In the genomic region with DNA sequence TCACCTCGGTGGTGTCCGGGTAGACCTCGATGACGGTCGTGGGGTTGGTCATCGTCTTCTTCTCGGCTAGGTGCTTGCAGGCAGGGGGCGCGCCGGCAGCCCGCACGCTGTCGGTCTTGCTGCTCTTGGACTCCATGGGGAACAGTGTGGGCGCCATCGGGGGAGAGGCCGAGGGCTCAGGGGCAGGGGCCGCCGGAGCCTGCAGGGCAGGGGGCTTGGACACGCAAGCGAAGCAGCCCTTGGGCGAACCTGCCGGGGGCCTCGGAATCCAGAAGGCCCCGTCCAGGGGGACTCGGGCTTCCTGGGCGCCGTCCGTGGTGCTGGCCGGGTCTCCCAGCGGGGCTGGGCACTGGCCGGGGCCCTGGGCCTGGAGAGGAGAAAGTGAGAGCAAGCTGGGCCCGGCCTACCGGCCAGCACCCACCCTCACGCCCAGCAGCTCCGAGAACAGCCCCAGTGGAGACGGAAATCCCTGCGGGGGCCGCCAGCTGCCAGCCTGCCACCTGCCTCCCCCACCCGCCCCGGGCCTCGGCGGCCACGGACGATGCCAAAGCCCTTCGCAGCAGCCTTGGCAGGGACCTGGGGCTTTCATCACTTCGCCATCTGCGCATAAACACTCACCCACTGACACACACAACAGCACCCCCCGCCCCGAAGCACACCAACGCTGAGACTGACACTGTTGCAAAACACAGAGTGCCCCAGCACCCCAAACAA, we compare ENCODE assay signal across 12 cellular contexts. TPM values are rescaled to one million over a fixed set of nuclear protein-coding genes. Genes with fewer than 3 reads are reported as not detected.
DNase-seq lines count a peak whose midpoint lies in the region; ATAC-seq and TF ChIP-seq lines count a peak whose summit lies in the region.
"Had no signal": no experiment of that assay in that cellular context is flagged by ENCODE, and none has a peak within 500 bp of the region (broad histone marks: within the 10 kb centered on the region; RNA-seq: fewer than 3 reads in every experiment).

No MANE protein-coding gene starts in this region.

- H3K36me3 ChIP-seq in iPS-18a (ENCODE audit: control insufficient read depth, low read depth, low read length) (no peaks in the 10 kb centered on the region), skeletal muscle satellite cell (ENCODE audit: insufficient read depth, low read length) (peaks cover 26% of the 10 kb centered on the region), thyroid gland (peaks cover under 1 to 6% of the 10 kb centered on the region in 2 donors)

- no peak overlapping the region for H3K9ac ChIP-seq in iPS-18a (ENCODE audit: low read length)
- H3K9ac ChIP-seq in skeletal muscle satellite cell (ENCODE audit: low read depth, low read length) = peak overlapping the region; percentile 77

- WGBS in thyroid gland, 2 donors = 55 to 58% methylated on average over 29 to 46 of the region's 50 CpGs

- H3K4me2 ChIP-seq in skeletal muscle satellite cell (ENCODE audit: low read length) = peak overlapping the region; percentile 88

- TF ChIP-seq POLR2A in erythroblast (IDR thresholded peaks at IDR 0.05; ENCODE audit: low read length) (no peak), thyroid gland (IDR thresholded peaks at IDR 0.05) (no peak)

- H3K4me3 ChIP-seq in astrocyte of the spinal cord (ENCODE audit: low read depth, low read length) (peak overlapping the region; percentile 48), iPS-18a (ENCODE audit: low read length) (peak overlapping the region; percentile 48), skeletal muscle satellite cell (ENCODE audit: low read length) (peak overlapping the region; percentile 80), thyroid gland (replicated peaks in 1 of 3) (no peak overlapping the region)

- H3K27me3 ChIP-seq in iPS-18a (ENCODE audit: control insufficient read depth, insufficient read depth, low read length) = peaks cover 34% of the 10 kb centered on the region
- H3K27me3 ChIP-seq in skeletal muscle satellite cell (ENCODE audit: control insufficient read depth, insufficient read depth, low read length) = no peaks in the 10 kb centered on the region
- no peaks in the 10 kb centered on the region for H3K27me3 ChIP-seq in thyroid gland

- TF ChIP-seq CTCF in GM13977 (IDR thresholded peaks at IDR 0.05; ENCODE audit: extremely low read depth, insufficient read depth, missing control alignments) = no peak
- no peak for TF ChIP-seq CTCF in astrocyte of the spinal cord (IDR thresholded peaks at IDR 0.05; ENCODE audit: low read depth, low read length)
- no peak for TF ChIP-seq CTCF in thyroid gland (IDR thresholded peaks at IDR 0.05)

- intact Hi-C loops in thyroid gland (cut with DNase I) = no loop called here

- DNase-seq in GM13977 (ENCODE audit: low spot score) (peak; percentile 44), astrocyte of the spinal cord (ENCODE audit: low read depth, low spot score) (no peak), erythroblast (lab: John Stamatoyannopoulos, UW) (no peak), HPDE6-E6E7 (ENCODE audit: extremely low spot score) (no peak), thyroid gland (no peak)
- DNase-seq: activated effector memory CD4-positive, alpha-beta T cell treated with Interleukin-2 at 50 U/mL for 16 hours; GF-D8; NCI-H2171 had no signal

- in situ Hi-C loops in GM13977 (cut with MboI; ENCODE audit: low pct_unique_long_range_greater_than_20kb, low sequenced_read_pairs, unreplicated experiment) = no loop called here
- in situ Hi-C loops in astrocyte of the spinal cord (cut with HindIII; ENCODE audit: low sequenced_read_pairs) = no loop called here

- H3K4me1 ChIP-seq in iPS-18a (ENCODE audit: control insufficient read depth, low read depth, low read length) = peaks cover 7% of the 10 kb centered on the region
- peaks cover 62% of the 10 kb centered on the region for H3K4me1 ChIP-seq in skeletal muscle satellite cell (ENCODE audit: control insufficient read depth, insufficient read depth, low read length)
- H3K4me1 ChIP-seq in thyroid gland = peaks cover 0 to 22% of the 10 kb centered on the region in 2 donors

- no peak for ATAC-seq in HG03139 (IDR thresholded peaks at IDR 0.05; ENCODE audit: unreplicated experiment)

- H3K9me3 ChIP-seq in iPS-18a (ENCODE audit: control insufficient read depth, low read depth, low read length) (no peaks in the 10 kb centered on the region), skeletal muscle satellite cell (replicated peaks; ENCODE audit: low read length) (no peaks in the 10 kb centered on the region), thyroid gland (no peaks in the 10 kb centered on the region)

- H3K27ac ChIP-seq in iPS-18a (ENCODE audit: low read length) = no peak overlapping the region
- H3K27ac ChIP-seq in thyroid gland = no peak overlapping the region

RNA-seq across cellular contexts. Expression of a gene that starts 2.5 kb away (rescaled TPM):
- 2.4 and 8.4 TPM in 2 replicates for total RNA-seq in skeletal muscle satellite cell (2012; rRNA removed)
- total RNA-seq in thyroid gland = 100 to 1,000 TPM in 1 of 4 donors, 1 to 10 TPM in 1, under 1 TPM in 1, not detected in 1; 0.22 to 126 (median 1.5) TPM
- total RNA-seq: glomerular endothelial cell had no signal

RNA-seq across cellular contexts. Expression of a gene that starts 15.8 kb away (rescaled TPM):
- total RNA-seq in skeletal muscle satellite cell (2012; rRNA removed) = 96.6 and 121 TPM in 2 replicates
- total RNA-seq in thyroid gland = 100 to 1,000 TPM; 363 to 577 (median 457) TPM

RNA-seq across cellular contexts. Expression of a gene that starts 50.9 kb away (rescaled TPM):
- total RNA-seq in skeletal muscle satellite cell (2012; rRNA removed) = not detected in 2 replicates
- total RNA-seq in thyroid gland = not detected
- total RNA-seq: glomerular endothelial cell had no signal

Comparison
In these comparisons a context has a peak if more than half of its experiments do, and no peak if none do; other contexts are left out.
1. H3K4me3 ChIP-seq: peak in astrocyte of the spinal cord (single experiment), iPS-18a (single experiment) and skeletal muscle satellite cell (single experiment); none in thyroid gland (0 of 3).